In genomic region chr5:58266402-58266801, GRCh38 we compare ENCODE assay signal across 25 cellular contexts.
DNase-seq lines count a peak whose midpoint lies in the region; FAIRE-seq and TF ChIP-seq lines count a peak whose summit lies in the region.
"Had no signal": no experiment of that assay in that cellular context is flagged by ENCODE, and none has a peak within 500 bp of the region (broad histone marks: within the 10 kb centered on the region; RNA-seq: fewer than 3 reads in every experiment).

No MANE protein-coding gene starts in this region.

- H3K4me3 ChIP-seq in bronchial epithelial cell (ENCODE audit: low read depth, low read length) (no peak overlapping the region), vagina (no peak overlapping the region)
- H3K4me3 ChIP-seq: SJCRH30 had no signal

- peaks cover 4% of the 10 kb centered on the region for H3K4me1 ChIP-seq in vagina
- H3K4me1 ChIP-seq: parathyroid adenoma, SJCRH30 had no signal

- peak; percentile 11 for DNase-seq in Daoy (ENCODE audit: low read depth)
- peak; percentile 46 for DNase-seq in RCC 7860 (ENCODE audit: low spot score)
- peak; percentile 43 for DNase-seq in bronchial epithelial cell (ENCODE audit: low read depth)
- DNase-seq in kidney tubule cell (ENCODE audit: low spot score), result peak; percentile 66
- DNase-seq in vagina (ENCODE audit: extremely low spot score in 2 of 2), result no peak
- no peak for DNase-seq in SHP77 treated with DMSO at 0.1 percent for 48 hours (lab: John Stamatoyannopoulos, UW)
- no peak for DNase-seq in T-helper 9 cell
- DNase-seq in superior temporal gyrus (ENCODE audit: extremely low spot score), result no peak
- DNase-seq: activated CD4-positive, CD25-positive, alpha-beta regulatory T cell treated with anti-CD3 and anti-CD28 coated beads, Interleukin-2, amount 50 U/mL, for 72 hours; activated gamma-delta T cell treated with Interleukin-2 at 50 U/mL for 16 hours; activated T-cell treated with anti-CD3 and anti-CD28 coated beads, Interleukin-2, amount 50 U/mL, for 24 hours; C1 segment of cervical spinal cord; glutamatergic neuron; H9; KG1; midbrain; naive thymus-derived CD8-positive, alpha-beta T cell; NCI-H2029; NCI-H446 treated with DMSO at 0.1 percent for 48 hours; OCI-M1; stimulated activated naive CD4-positive, alpha-beta T cell treated with Interleukin-2 at 50 U/mL for 16 hours; T-helper 1 cell had no signal

- H3K27me3 ChIP-seq in bronchial epithelial cell (ENCODE audit: control insufficient read depth, insufficient read depth, low read length), result no peaks in the 10 kb centered on the region
- H3K27me3 ChIP-seq in vagina, result no peaks in the 10 kb centered on the region
- H3K27me3 ChIP-seq: SJCRH30 had no signal

- H3K9me3 ChIP-seq in vagina, result no peaks in the 10 kb centered on the region
- H3K9me3 ChIP-seq: SJCRH30 had no signal

- intact Hi-C loops in vagina (cut with DNase I), result no loop called here

- H3K27ac ChIP-seq in vagina, result no peak overlapping the region
- H3K27ac ChIP-seq: parathyroid adenoma, SJCRH30 had no signal

- H3K36me3 ChIP-seq in bronchial epithelial cell (ENCODE audit: control insufficient read depth, insufficient read depth, low read length) (no peaks in the 10 kb centered on the region), vagina (no peaks in the 10 kb centered on the region)
- H3K36me3 ChIP-seq: SJCRH30 had no signal

- TF ChIP-seq CTCF in bronchial epithelial cell (IDR thresholded peaks at IDR 0.05; ENCODE audit: insufficient read depth, low read length, severe bottlenecking) (no peak), vagina (IDR thresholded peaks at IDR 0.05) (no peak)

- FAIRE-seq in RCC 7860 (lab: Jason Lieb, UNC) (no peak), bronchial epithelial cell (lab: Jason Lieb, UNC) (no peak)
- FAIRE-seq: TTC549 had no signal

- no peak for TF ChIP-seq POLR2A in vagina (IDR thresholded peaks at IDR 0.05)

Comparison
In these comparisons a context has a peak if more than half of its experiments do, and no peak if none do; other contexts are left out.
1. DNase-seq: peak in Daoy (single experiment), RCC 7860 (single experiment), bronchial epithelial cell (single experiment) and kidney tubule cell (single experiment); none in vagina (0 of 2), SHP77 treated with DMSO at 0.1 percent for 48 hours (single experiment), T-helper 9 cell (single experiment) and superior temporal gyrus (single experiment).